ENCODE assay signal across 29 cellular contexts in the genomic region with DNA sequence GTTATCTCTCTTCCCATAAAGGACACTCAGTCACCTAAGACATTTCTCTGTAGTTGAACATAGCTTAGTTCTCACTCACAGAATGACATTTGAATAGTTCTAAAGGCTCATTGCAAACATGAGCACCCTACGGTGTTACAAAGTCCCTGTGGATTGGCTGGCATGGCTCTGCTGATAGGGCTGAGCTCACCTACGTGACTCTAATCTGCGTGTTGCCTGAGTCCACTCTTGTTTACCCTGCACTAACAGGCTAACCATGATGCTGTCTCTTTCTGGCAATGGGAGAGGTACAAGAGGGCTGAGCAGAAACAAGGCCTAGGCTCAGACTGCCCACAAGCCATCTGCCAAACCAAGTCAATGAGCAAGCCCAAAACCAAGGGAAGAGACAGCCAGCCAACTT.
A peak's percentile ranks its signal among the peaks of the same experiment; 100 is the strongest.
DNase-seq lines count a peak whose midpoint lies in the region; ATAC-seq and TF ChIP-seq lines count a peak whose summit lies in the region.
"Had no signal": no experiment of that assay in that cellular context is flagged by ENCODE, and none has a peak within 500 bp of the region (broad histone marks: within the 10 kb centered on the region; RNA-seq: fewer than 3 reads in every experiment).

No MANE protein-coding gene starts in this region.

- peaks cover 40% of the 10 kb centered on the region for H3K4me1 Mint-ChIP-seq in activated T-cell treated with anti-CD3 and anti-CD28 coated beads, Interleukin-2, amount 50 U/mL, for 24 hours (ENCODE audit: low read depth)
- H3K4me1 Mint-ChIP-seq in activated T-cell treated with anti-CD3 and anti-CD28 coated beads, Interleukin-2, amount 50 U/mL, for 4 hours (ENCODE audit: low read depth), result peaks cover 27% of the 10 kb centered on the region

- no peak for TF ChIP-seq CTCF in cardiac muscle cell (IDR thresholded peaks at IDR 0.05; ENCODE audit: low read depth, low read length)

- H3K36me3 Mint-ChIP-seq in activated T-cell treated with anti-CD3 and anti-CD28 coated beads, Interleukin-2, amount 50 U/mL, for 24 hours (ENCODE audit: low read depth), result no peaks in the 10 kb centered on the region
- no peaks in the 10 kb centered on the region for H3K36me3 Mint-ChIP-seq in activated T-cell treated with anti-CD3 and anti-CD28 coated beads, Interleukin-2, amount 50 U/mL, for 4 hours (ENCODE audit: insufficient read depth)
- H3K36me3 Mint-ChIP-seq: CD4-positive, alpha-beta memory T cell had no signal

- H3K36me3 ChIP-seq in cardiac muscle cell, result peaks cover 13% of the 10 kb centered on the region

- H3K9me3 Mint-ChIP-seq in activated T-cell treated with anti-CD3 and anti-CD28 coated beads, Interleukin-2, amount 50 U/mL, for 24 hours, result no peaks in the 10 kb centered on the region
- no peaks in the 10 kb centered on the region for H3K9me3 Mint-ChIP-seq in activated T-cell treated with anti-CD3 and anti-CD28 coated beads, Interleukin-2, amount 50 U/mL, for 4 hours
- H3K9me3 Mint-ChIP-seq: CD4-positive, alpha-beta memory T cell had no signal

- H3K27ac ChIP-seq in cardiac muscle cell (peak overlapping the region; percentile 73), angular gyrus (ENCODE audit: low read depth, low read length) (peak overlapping the region; percentile 50)
- H3K27ac ChIP-seq: A549, GM23248 had no signal

- H3K27me3 Mint-ChIP-seq in activated T-cell treated with anti-CD3 and anti-CD28 coated beads, Interleukin-2, amount 50 U/mL, for 24 hours, result peaks cover 14% of the 10 kb centered on the region
- peaks cover 3% of the 10 kb centered on the region for H3K27me3 Mint-ChIP-seq in activated T-cell treated with anti-CD3 and anti-CD28 coated beads, Interleukin-2, amount 50 U/mL, for 4 hours (ENCODE audit: low read depth)

- H3K4me3 Mint-ChIP-seq in activated T-cell treated with anti-CD3 and anti-CD28 coated beads, Interleukin-2, amount 50 U/mL, for 24 hours, result no peak overlapping the region
- H3K4me3 Mint-ChIP-seq in activated T-cell treated with anti-CD3 and anti-CD28 coated beads, Interleukin-2, amount 50 U/mL, for 4 hours, result no peak overlapping the region
- H3K4me3 Mint-ChIP-seq: CD4-positive, alpha-beta memory T cell had no signal

- no peak overlapping the region for H3K4me3 ChIP-seq in cardiac muscle cell
- H3K4me3 ChIP-seq: A549, GM12878, GM23248 had no signal

- no peak for DNase-seq in activated T-cell treated with anti-CD3 and anti-CD28 coated beads, Interleukin-2, amount 50 U/mL, for 24 hours
- DNase-seq in activated T-cell treated with anti-CD3 and anti-CD28 coated beads, Interleukin-2, amount 50 U/mL, for 4 hours, result no peak
- no peak for DNase-seq in cardiac muscle cell (ENCODE audit: low read depth in 1 of 2, low spot score in 1 of 2)
- no peak for DNase-seq in cardiac septum (ENCODE audit: low spot score)
- peak; percentile 35 for DNase-seq in medulla oblongata (ENCODE audit: extremely low spot score)
- DNase-seq in stimulated activated naive CD4-positive, alpha-beta T cell treated with Interleukin-2 at 50 U/mL for 16 hours (lab: John Stamatoyannopoulos, UW), result no peak
- no peak for DNase-seq in effector CD4-positive, alpha-beta T cell
- DNase-seq: AML-193; CD4-positive, alpha-beta memory T cell; COR-L47; DMS53; EL; GDM1; GM23248; H7; Karpas-422; NCI-H1092 treated with DMSO at 0.1 percent for 48 hours; NCI-H1436; NCI-H187; NCI-H2081 treated with DMSO at 0.1 percent for 48 hours; NCI-H2171; NCI-H226; NCI-H510A; NCI-H69; RPMI8226; SHP77 had no signal

- intact Hi-C loops in cardiac septum (cut with DNase I), result loop anchor here (10.0 kb wide), 1 partner anchor 179 kb away; no protein-coding TSS in a partner anchor

- H3K9me3 ChIP-seq in cardiac muscle cell (ENCODE audit: low read depth), result no peaks in the 10 kb centered on the region
- H3K9me3 ChIP-seq: A549 had no signal

- ATAC-seq in activated T-cell treated with anti-CD3 and anti-CD28 coated beads, Interleukin-2, amount 50 U/mL, for 4 hours, result no peak
- ATAC-seq: A549, GM12878 had no signal

- no peaks in the 10 kb centered on the region for H3K27me3 ChIP-seq in cardiac muscle cell

- H3K27ac Mint-ChIP-seq in activated T-cell treated with anti-CD3 and anti-CD28 coated beads, Interleukin-2, amount 50 U/mL, for 24 hours, result peak overlapping the region; percentile 23

- H3K4me1 ChIP-seq in cardiac muscle cell (ENCODE audit: low read depth), result peaks cover 25% of the 10 kb centered on the region
- H3K4me1 ChIP-seq: A549 had no signal
